1 cellular context compared by ENCODE assay signal in the genomic region with DNA sequence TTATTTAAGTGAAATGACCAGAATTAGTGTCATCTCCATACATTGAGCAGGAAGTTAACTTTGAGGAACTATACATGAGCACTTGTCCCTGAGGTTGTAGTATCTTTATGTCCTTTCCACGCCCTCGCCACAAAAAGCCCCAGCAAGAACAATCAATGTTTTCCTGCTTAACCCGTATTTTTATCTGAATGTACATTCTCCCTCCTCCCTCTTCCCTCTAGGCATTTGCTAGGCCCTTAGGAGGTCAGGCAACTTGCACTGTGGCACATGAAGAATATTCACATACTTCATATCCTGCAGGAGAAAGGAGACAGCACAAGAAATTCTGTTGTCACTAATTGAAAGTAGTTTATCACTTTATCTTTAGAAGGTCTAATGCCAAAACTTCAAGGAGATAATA.
TF ChIP-seq lines count a peak whose summit lies in the region.

No MANE protein-coding gene starts in this region.

TF ChIP-seq in IMR-90, 13 proteins besides CTCF, POLR2A, EP300 and RAD21:
- no peak for TF ChIP-seq NFE2L2 (IDR thresholded peaks at IDR 0.05; ENCODE audit: low read depth, low read length)
- no peak for TF ChIP-seq RFX5 (IDR thresholded peaks at IDR 0.05; ENCODE audit: low read depth, low read length)
- no peak for TF ChIP-seq MAZ (IDR thresholded peaks at IDR 0.05; ENCODE audit: borderline replicate concordance, low read depth, low read length)
- TF ChIP-seq BHLHE40 (IDR thresholded peaks at IDR 0.05; ENCODE audit: low read depth, low read length), result no peak
- no peak for TF ChIP-seq USF2 (IDR thresholded peaks at IDR 0.05; ENCODE audit: low read depth, low read length)
- TF ChIP-seq CHD1 (IDR thresholded peaks at IDR 0.05; ENCODE audit: low read depth, low read length), result no peak
- TF ChIP-seq MXI1 (IDR thresholded peaks at IDR 0.05; ENCODE audit: borderline replicate concordance, low read depth, low read length), result no peak
- no peak for TF ChIP-seq ELK1 (IDR thresholded peaks at IDR 0.05; ENCODE audit: borderline replicate concordance, low read depth, low read length)
